8 cellular contexts compared by ENCODE assay signal in the genomic region with DNA sequence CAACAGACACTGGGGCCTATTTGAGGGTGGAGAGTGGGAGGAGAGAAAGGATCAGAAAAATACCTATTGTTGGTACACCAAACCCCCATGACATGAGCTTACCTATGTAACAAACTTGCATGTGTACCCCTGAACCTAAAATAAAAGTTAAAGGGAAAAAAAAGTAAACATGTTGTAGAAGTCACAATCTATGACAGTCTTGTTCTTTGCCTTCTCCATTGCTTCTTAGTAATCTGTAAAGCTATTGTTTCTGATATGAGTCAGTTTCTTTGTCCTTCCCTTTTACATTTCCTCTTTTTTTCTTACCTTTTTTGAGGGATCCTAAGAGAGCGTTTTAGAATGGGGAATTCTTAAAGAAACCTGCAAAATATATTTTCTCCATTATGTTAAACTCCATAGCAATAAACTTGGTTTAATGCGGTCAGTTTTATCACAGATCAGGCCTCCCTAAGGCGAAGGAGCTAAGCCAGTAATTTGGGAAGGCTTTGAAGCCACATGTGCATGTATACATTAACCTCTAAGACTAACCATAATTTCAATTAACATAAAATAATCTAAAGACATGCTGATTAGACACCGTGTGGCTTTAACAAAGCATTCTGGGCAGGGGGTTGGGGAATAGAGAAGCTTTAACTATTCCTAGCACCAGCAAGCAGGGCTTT.
A peak's percentile ranks its signal among the peaks of the same experiment; 100 is the strongest.
DNase-seq lines count a peak whose midpoint lies in the region; ATAC-seq and TF ChIP-seq lines count a peak whose summit lies in the region.

No MANE protein-coding gene starts in this region.

- intact Hi-C loops in transverse colon (cut with DNase I; ENCODE audit: low total_unique reads) (no loop called here), left ventricle myocardium superior (cut with micrococcal nuclease) (no loop called here)

- peak overlapping the region; percentile 41 for H3K27ac Mint-ChIP-seq in activated CD8-positive, alpha-beta memory T cell treated with anti-CD3 and anti-CD28 coated beads, Interleukin-2, amount 10 ng/mL, durations not matched to agents 7 days and 5 days
- peak overlapping the region; percentile 9 to 56 for H3K27ac Mint-ChIP-seq in effector memory CD8-positive, alpha-beta T cell

- 72 to 78% methylated on average over 4 of the region's 4 CpGs for WGBS in transverse colon (ENCODE audit: low coverage in 1 of 2), 2 donors

- in situ Hi-C loops in transverse colon (cut with MboI; ENCODE audit: low pct_ligation_motif_present in 1 of 4, low pct_unique_long_range_greater_than_20kb in 1 of 4, low sequenced_read_pairs in 3 of 4), result no loop called here

- H3K27me3 ChIP-seq in transverse colon, result no peaks in the 10 kb centered on the region

- no peaks in the 10 kb centered on the region for H3K27me3 Mint-ChIP-seq in activated CD8-positive, alpha-beta memory T cell treated with anti-CD3 and anti-CD28 coated beads, Interleukin-2, amount 10 ng/mL, durations not matched to agents 7 days and 5 days
- no peaks in the 10 kb centered on the region for H3K27me3 Mint-ChIP-seq in effector memory CD8-positive, alpha-beta T cell

- H3K4me3 ChIP-seq in transverse colon, result no peak overlapping the region

- no peak for DNase-seq in activated CD8-positive, alpha-beta memory T cell treated with anti-CD3 and anti-CD28 coated beads, Interleukin-2, amount 10 ng/mL, durations not matched to agents 7 days and 5 days
- DNase-seq in activated CD8-positive, alpha-beta memory T cell treated with anti-CD3 and anti-CD28 coated beads for 24 hours, result no peak
- DNase-seq in Kasumi-1 (lab: John Stamatoyannopoulos, UW) (peak; percentile 36 to 46), transverse colon (no peak), SW 1271 (lab: John Stamatoyannopoulos, UW) (no peak), LoVo (ENCODE audit: low spot score) (no peak), left ventricle myocardium superior (no peak)
- no peak for DNase-seq in effector memory CD8-positive, alpha-beta T cell

- H3K4me1 Mint-ChIP-seq in activated CD8-positive, alpha-beta memory T cell treated with anti-CD3 and anti-CD28 coated beads, Interleukin-2, amount 10 ng/mL, durations not matched to agents 7 days and 5 days, result peaks cover 52% of the 10 kb centered on the region
- peaks cover 4 to 24% of the 10 kb centered on the region in 2 donors for H3K4me1 Mint-ChIP-seq in effector memory CD8-positive, alpha-beta T cell (ENCODE audit: low read depth in 2 of 2)

- peaks cover 0 to 21% (median 3%) of the 10 kb centered on the region in 4 donors for H3K4me1 ChIP-seq in transverse colon

- no peaks in the 10 kb centered on the region for H3K36me3 ChIP-seq in transverse colon

- no peak for TF ChIP-seq EP300 in transverse colon (IDR thresholded peaks at IDR 0.05; ENCODE audit: low read depth)

- CTCF ChIA-PET in activated CD8-positive, alpha-beta memory T cell treated with anti-CD3 and anti-CD28 coated beads, Interleukin-2, amount 10 ng/mL, durations not matched to agents 7 days and 5 days (lab: Charles Lee), result interaction anchor here (1.0 to 1.6 kb wide), 4 partner anchors 10 to 38 kb away, joined by 3 to 8 read pairs (median 4); no protein-coding TSS in a partner anchor

- H3K36me3 Mint-ChIP-seq in activated CD8-positive, alpha-beta memory T cell treated with anti-CD3 and anti-CD28 coated beads, Interleukin-2, amount 10 ng/mL, durations not matched to agents 7 days and 5 days, result peaks cover 22% of the 10 kb centered on the region
- H3K36me3 Mint-ChIP-seq in effector memory CD8-positive, alpha-beta T cell (ENCODE audit: insufficient read depth), result peaks cover 3% of the 10 kb centered on the region

- TF ChIP-seq POLR2A in transverse colon (IDR thresholded peaks at IDR 0.05), result no peak

- H3K9me3 ChIP-seq in transverse colon, result peaks cover 0 to 4% of the 10 kb centered on the region in 2 donors

- H3K9me3 Mint-ChIP-seq in activated CD8-positive, alpha-beta memory T cell treated with anti-CD3 and anti-CD28 coated beads, Interleukin-2, amount 10 ng/mL, durations not matched to agents 7 days and 5 days (ENCODE audit: low read depth), result peaks cover 8% of the 10 kb centered on the region
- H3K9me3 Mint-ChIP-seq in effector memory CD8-positive, alpha-beta T cell, result peaks cover 0 to 7% of the 10 kb centered on the region in 2 donors

- H3K27ac ChIP-seq in transverse colon, result peak overlapping the region; percentile 54 to 72 (median 60)

- H3K4me3 Mint-ChIP-seq in activated CD8-positive, alpha-beta memory T cell treated with anti-CD3 and anti-CD28 coated beads, Interleukin-2, amount 10 ng/mL, durations not matched to agents 7 days and 5 days, result no peak overlapping the region
- peak overlapping the region in 1 of 2 donors; percentile 48 for H3K4me3 Mint-ChIP-seq in effector memory CD8-positive, alpha-beta T cell

- no peak for TF ChIP-seq CTCF in transverse colon (IDR thresholded peaks at IDR 0.05)

- no peak for ATAC-seq in activated CD8-positive, alpha-beta memory T cell treated with anti-CD3 and anti-CD28 coated beads, Interleukin-2, amount 10 ng/mL, durations not matched to agents 7 days and 5 days
- no peak for ATAC-seq in effector memory CD8-positive, alpha-beta T cell (replicated peaks)
- ATAC-seq in left ventricle myocardium superior, result no peak

Comparison
In these comparisons a context has a peak if more than half of its experiments do, and no peak if none do; other contexts are left out.
1. DNase-seq: peak in Kasumi-1 (2 of 2); none in activated CD8-positive, alpha-beta memory T cell treated with anti-CD3 and anti-CD28 coated beads, Interleukin-2, amount 10 ng/mL, durations not matched to agents 7 days and 5 days (single experiment), activated CD8-positive, alpha-beta memory T cell treated with anti-CD3 and anti-CD28 coated beads for 24 hours (single experiment), effector memory CD8-positive, alpha-beta T cell (0 of 3), transverse colon (single experiment), SW 1271 (0 of 2), LoVo (single experiment) and left ventricle myocardium superior (single experiment).